In the genomic region with DNA sequence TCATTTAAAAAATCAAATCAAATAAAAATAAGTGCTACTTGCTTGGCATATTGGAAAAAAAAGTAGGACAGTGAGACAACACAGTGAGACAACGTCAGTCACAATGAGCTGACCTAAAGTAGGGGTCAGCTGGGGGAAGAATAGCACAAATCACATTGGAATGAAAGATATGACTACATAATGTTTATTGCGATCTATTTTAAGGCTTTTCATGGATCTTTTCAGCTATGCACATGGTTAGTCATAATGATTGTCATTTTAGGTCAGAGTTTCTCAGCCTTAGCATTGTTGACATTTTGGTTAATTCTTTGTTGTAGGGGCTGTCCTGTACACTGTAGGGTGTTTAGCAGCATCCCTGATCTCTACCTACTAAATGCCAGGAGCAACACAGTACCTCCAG, we compare ENCODE assay signal across 16 cellular contexts. TPM values are rescaled to one million over a fixed set of nuclear protein-coding genes. Genes with fewer than 3 reads are reported as not detected.
DNase-seq lines count a peak whose midpoint lies in the region; ATAC-seq and TF ChIP-seq lines count a peak whose summit lies in the region.
"Had no signal": no experiment of that assay in that cellular context is flagged by ENCODE, and none has a peak within 500 bp of the region (broad histone marks: within the 10 kb centered on the region; RNA-seq: fewer than 3 reads in every experiment).

No MANE protein-coding gene starts in this region.

- no peaks in the 10 kb centered on the region for H3K27me3 ChIP-seq in ascending aorta
- no peaks in the 10 kb centered on the region for H3K27me3 ChIP-seq in transverse colon
- H3K27me3 ChIP-seq: pancreas had no signal

- H3K27me3 Mint-ChIP-seq in HFFc6 (ENCODE audit: insufficient read depth) (no peaks in the 10 kb centered on the region; the same call in 1 of the 2 replicates), type B pancreatic cell (no peaks in the 10 kb centered on the region)
- H3K27me3 Mint-ChIP-seq: activated CD4-positive, alpha-beta T cell treated with anti-CD3 and anti-CD28 coated beads for 36 hours; stimulated activated memory B cell treated with anti-CD40 and anti-IgM and Interleukin-4, amounts not matched to agents 10 μg/mL and 1 μg/mL and 100 μg/mL, for 72 hours; T-cell had no signal

- H3K27ac ChIP-seq in ascending aorta = peak overlapping the region; percentile 86 to 98
- H3K27ac ChIP-seq in transverse colon = peak overlapping the region; percentile 72 to 90 (median 85)
- H3K27ac ChIP-seq: KMS-11, pancreas had no signal

- no peak for TF ChIP-seq EP300 in transverse colon (IDR thresholded peaks at IDR 0.05; ENCODE audit: low read depth)

- H3K4me3 Mint-ChIP-seq in HFFc6 (peak overlapping the region; percentile 3), type B pancreatic cell (no peak overlapping the region)
- H3K4me3 Mint-ChIP-seq: activated CD4-positive, alpha-beta T cell treated with anti-CD3 and anti-CD28 coated beads for 36 hours; activated T-cell treated with anti-CD3 and anti-CD28 coated beads, Interleukin-2, amount 50 U/mL, for 4 hours; stimulated activated memory B cell treated with anti-CD40 and anti-IgM and Interleukin-4, amounts not matched to agents 10 μg/mL and 1 μg/mL and 100 μg/mL, for 72 hours; T-cell had no signal

- intact Hi-C loops in ascending aorta (cut with DNase I) (loop anchor here (5.0 kb wide), 1 partner anchor 105 kb away; no protein-coding TSS in a partner anchor), transverse colon (cut with DNase I; ENCODE audit: low total_unique reads) (no loop called here)

- H3K4me1 Mint-ChIP-seq in HFFc6 (ENCODE audit: low read depth) = peaks cover 96% of the 10 kb centered on the region
- H3K4me1 Mint-ChIP-seq in type B pancreatic cell (ENCODE audit: unreplicated experiment) = peaks cover 22% of the 10 kb centered on the region

- H3K9me3 Mint-ChIP-seq in HFFc6 (no peaks in the 10 kb centered on the region), type B pancreatic cell (no peaks in the 10 kb centered on the region)
- H3K9me3 Mint-ChIP-seq: activated T-cell treated with anti-CD3 and anti-CD28 coated beads, Interleukin-2, amount 50 U/mL, for 4 hours; stimulated activated memory B cell treated with anti-CD40 and anti-IgM and Interleukin-4, amounts not matched to agents 10 μg/mL and 1 μg/mL and 100 μg/mL, for 72 hours; T-cell had no signal

- WGBS in transverse colon (ENCODE audit: low coverage in 1 of 2), 2 donors = 50 to 65% methylated on average over 2 of the region's 2 CpGs

- peaks cover 74% of the 10 kb centered on the region for H3K36me3 Mint-ChIP-seq in HFFc6 (ENCODE audit: low read depth)
- peaks cover 31% of the 10 kb centered on the region for H3K36me3 Mint-ChIP-seq in type B pancreatic cell

- in situ Hi-C loops in transverse colon (cut with MboI; ENCODE audit: low pct_ligation_motif_present in 1 of 4, low pct_unique_long_range_greater_than_20kb in 1 of 4, low sequenced_read_pairs in 3 of 4) = loop anchor here in 1 of 4 donors (25.0 kb wide), 1 partner anchor 200 kb away; no protein-coding TSS in a partner anchor

- H3K27ac Mint-ChIP-seq in HFFc6 (peak overlapping the region; percentile 80), type B pancreatic cell (no peak overlapping the region)
- H3K27ac Mint-ChIP-seq: activated CD4-positive, alpha-beta T cell treated with anti-CD3 and anti-CD28 coated beads for 36 hours; stimulated activated memory B cell treated with anti-CD40 and anti-IgM and Interleukin-4, amounts not matched to agents 10 μg/mL and 1 μg/mL and 100 μg/mL, for 72 hours; T-cell had no signal

- DNase-seq in HFFc6 = peak; percentile 86
- no peak for DNase-seq in ascending aorta (ENCODE audit: low spot score in 2 of 2)
- peak; percentile 88 for DNase-seq in iris pigment epithelial cell (ENCODE audit: low read depth)
- no peak for DNase-seq in transverse colon
- no peak for DNase-seq in type B pancreatic cell (ENCODE audit: extremely low spot score, unreplicated experiment)
- DNase-seq in iPS-NIHi7 (ENCODE audit: extremely low spot score) = no peak
- DNase-seq: activated CD4-positive, alpha-beta T cell treated with anti-CD3 and anti-CD28 coated beads for 36 hours; activated T-cell treated with anti-CD3 and anti-CD28 coated beads, Interleukin-2, amount 50 U/mL, for 4 hours; COR-L47; NCI-H2029 treated with DMSO at 0.1 percent for 48 hours; pancreas; stimulated activated CD4-positive, alpha-beta T cell treated with anti-CD3 and anti-CD28 coated beads, Interleukin-4, amount 100 ng/mL, for 1 hour; T-cell had no signal

- H3K4me3 ChIP-seq in ascending aorta (peak overlapping the region in 1 of 2 donors; percentile 90), transverse colon (no peak overlapping the region)
- H3K4me3 ChIP-seq: pancreas had no signal

- no peaks in the 10 kb centered on the region for H3K9me3 ChIP-seq in ascending aorta
- H3K9me3 ChIP-seq in transverse colon = no peaks in the 10 kb centered on the region
- H3K9me3 ChIP-seq: pancreas had no signal

- H3K36me3 ChIP-seq in ascending aorta = peaks cover 52 to 82% of the 10 kb centered on the region in 2 donors
- H3K36me3 ChIP-seq in transverse colon = no peaks in the 10 kb centered on the region
- H3K36me3 ChIP-seq: pancreas had no signal

- TF ChIP-seq POLR2A in transverse colon (IDR thresholded peaks at IDR 0.05) = no peak

- TF ChIP-seq CTCF in HFFc6 (IDR thresholded peaks at IDR 0.05) = no peak
- no peak for TF ChIP-seq CTCF in ascending aorta (IDR thresholded peaks at IDR 0.05)
- TF ChIP-seq CTCF in transverse colon (IDR thresholded peaks at IDR 0.05) = no peak
- no peak for TF ChIP-seq CTCF in type B pancreatic cell (conservative IDR thresholded peaks at IDR 0.05)

- no peak for ATAC-seq in HG03135 (IDR thresholded peaks at IDR 0.05; ENCODE audit: unreplicated experiment)
- ATAC-seq: activated CD4-positive, alpha-beta T cell treated with anti-CD3 and anti-CD28 coated beads for 36 hours; activated T-cell treated with anti-CD3 and anti-CD28 coated beads, Interleukin-2, amount 50 U/mL, for 4 hours; pancreas; stimulated activated memory B cell treated with anti-CD40 and anti-IgM and Interleukin-4, amounts not matched to agents 10 μg/mL and 1 μg/mL and 100 μg/mL, for 72 hours had no signal

- H3K4me1 ChIP-seq in ascending aorta (peaks cover 19 to 81% of the 10 kb centered on the region in 2 donors), transverse colon (peaks cover 12 to 53% (median 21%) of the 10 kb centered on the region in 4 donors)

RNA-seq across cellular contexts. Expression of gene CMSS1, which starts 44.5 kb away (rescaled TPM):
- 10 to 100 TPM; 27.8 to 47.0 (median 38.1) TPM for total RNA-seq in HFFc6 (2021; fragmentation: NEBNext Ultra II Directional; extraction: Animal tissue kit (Norgen Biotek cat#: 25700))
- 9.2 TPM for total RNA-seq in ascending aorta
- total RNA-seq in transverse colon = 10 to 100 TPM in 1 of 4 donors, 1 to 10 TPM in 3; 2.4 to 29.9 (median 5.2) TPM
- total RNA-seq in type B pancreatic cell (ENCODE audit: low replicate concordance) = 14.5 and 34.1 TPM in 2 replicates

Comparison
In these comparisons a context has a peak if more than half of its experiments do, and no peak if none do; other contexts are left out.
1. DNase-seq: peak in HFFc6 (single experiment) and iris pigment epithelial cell (single experiment); none in ascending aorta (0 of 2), transverse colon (single experiment), type B pancreatic cell (single experiment) and iPS-NIHi7 (single experiment).